Comparison of ENCODE assay signal across 18 cellular contexts in genomic region chr2:60604665-60605064, GRCh38. TPM values are rescaled to one million over a fixed set of nuclear protein-coding genes. Genes with fewer than 3 reads are reported as not detected.
DNase-seq lines count a peak whose midpoint lies in the region; ATAC-seq, FAIRE-seq and TF ChIP-seq lines count a peak whose summit lies in the region.
"Had no signal": no experiment of that assay in that cellular context is flagged by ENCODE, and none has a peak within 500 bp of the region (broad histone marks: within the 10 kb centered on the region; RNA-seq: fewer than 3 reads in every experiment).

No MANE protein-coding gene starts in this region.

- H2BK5ac ChIP-seq in H1 (ENCODE audit: low read depth, low read length) = no peak overlapping the region

- BruUV-seq in HepG2 (replicated peaks; lab: Mats Ljungman, UMichigan) = no TSS peak
- no TSS peak for BruUV-seq in GM12878 (replicated peaks; lab: Mats Ljungman, UMichigan)

- H3K4me2 ChIP-seq in HepG2 (ENCODE audit: low read depth, low read length) = no peak overlapping the region
- H3K4me2 ChIP-seq in GM12878 (ENCODE audit: control insufficient read depth, insufficient read depth) = no peak overlapping the region
- H3K4me2 ChIP-seq in H1 (ENCODE audit: insufficient read depth in 1 of 2, low read depth in 2 of 2, low read length in 2 of 2) = no peak overlapping the region
- H3K4me2 ChIP-seq: GM23338 had no signal

- 0 out of 2 replicates have a peak overlapping the region, but pooled peaks have one; percentile 49 for H2BK15ac ChIP-seq in H1 (ENCODE audit: low read length)

- SMC1A ChIA-PET in GM12878 (lab: Charles Lee; ENCODE audit: uncharacterized antibody, unreplicated experiment) = no interaction called here

- no peak overlapping the region for H3K9ac ChIP-seq in HepG2 (ENCODE audit: insufficient read depth, low read depth, low read length)
- H3K9ac ChIP-seq in GM12878 (ENCODE audit: control insufficient read depth, insufficient read depth, low read length) = no peak overlapping the region
- H3K9ac ChIP-seq in H1 (replicated peaks in 1 of 4; ENCODE audit: extremely low read depth in 1 of 4, low read depth in 3 of 4, low read length in 3 of 4) = no peak overlapping the region

- H3K27me3 ChIP-seq in HepG2 (ENCODE audit: control insufficient read depth in 1 of 2, insufficient read depth in 2 of 2, low read length in 2 of 2) (peaks cover 0 to 30% of the 10 kb centered on the region in 2 experiments; a peak in 2 of 5 replicates), right lobe of liver (no peaks in the 10 kb centered on the region), GM12878 (replicated peaks in 1 of 2; ENCODE audit: control insufficient read depth in 2 of 2, insufficient read depth in 2 of 2, low read length in 1 of 2) (peaks cover 0 to 6% of the 10 kb centered on the region in 2 experiments; a peak in 2 of 4 replicates), H1 (replicated peaks in 1 of 4; ENCODE audit: control insufficient read depth in 3 of 4, extremely low read depth in 1 of 4, insufficient read depth in 3 of 4, low read length in 3 of 4) (no peaks in the 10 kb centered on the region)

- H3K4me3 ChIP-seq in HepG2 (replicated peaks in 1 of 3; ENCODE audit: insufficient read depth in 1 of 3, low read depth in 2 of 3, low read length in 3 of 3) (no peak overlapping the region), right lobe of liver (no peak overlapping the region), GM12878 (no peak overlapping the region), H1 (ENCODE audit: extremely low read depth in 1 of 4, insufficient read depth in 2 of 4, low read depth in 3 of 4, low read length in 4 of 4) (no peak overlapping the region)
- H3K4me3 ChIP-seq: GM23338 had no signal

- RAD21 ChIA-PET in GM12878 (lab: Charles Lee; ENCODE audit: unreplicated experiment) = no interaction called here

- H3K9me3 ChIP-seq in HepG2 (ENCODE audit: low read length) (no peaks in the 10 kb centered on the region), right lobe of liver (no peaks in the 10 kb centered on the region), GM12878 (replicated peaks; ENCODE audit: control insufficient read depth, insufficient read depth, low read length) (no peaks in the 10 kb centered on the region; the same call in 2 of the 3 replicates), H1 (ENCODE audit: insufficient read depth in 2 of 2, low read depth in 1 of 2, low read length in 1 of 2) (no peaks in the 10 kb centered on the region)

- H2BK12ac ChIP-seq in H1 (ENCODE audit: low read depth, low read length) = no peak overlapping the region

- TF ChIP-seq EP300 in HepG2 (IDR thresholded peaks at IDR 0.05; ENCODE audit: low read depth in 2 of 2, low read length in 2 of 2) (no peak), HepG2 (CRISPR knock-in tag; IDR thresholded peaks at IDR 0.05; ENCODE audit: borderline replicate concordance) (no peak), GM12878 (IDR thresholded peaks at IDR 0.05; ENCODE audit: borderline replicate concordance in 1 of 2, control insufficient read depth in 1 of 2, low read depth in 2 of 2, low read length in 2 of 2) (no peak), H1 (IDR thresholded peaks at IDR 0.05; ENCODE audit: borderline replicate concordance in 1 of 2, low read depth in 2 of 2, low read length in 2 of 2) (no peak)

- H3K4me1 ChIP-seq in HepG2 (ENCODE audit: insufficient read depth, low read length) (no peaks in the 10 kb centered on the region), right lobe of liver (no peaks in the 10 kb centered on the region), GM12878 (ENCODE audit: control insufficient read depth, insufficient read depth, low read length) (no peaks in the 10 kb centered on the region), H1 (replicated peaks in 1 of 4; ENCODE audit: control insufficient read depth in 3 of 4, insufficient read depth in 4 of 4, low read length in 3 of 4) (peaks cover 3 to 8% (median 3%) of the 10 kb centered on the region in 4 experiments; a peak in 4 of 7 replicates)

- H3K79me2 ChIP-seq in HepG2 (ENCODE audit: insufficient read depth, low read length) = no peaks in the 10 kb centered on the region
- H3K79me2 ChIP-seq in GM12878 (ENCODE audit: control insufficient read depth, insufficient read depth, low read length) = no peaks in the 10 kb centered on the region
- no peaks in the 10 kb centered on the region for H3K79me2 ChIP-seq in H1 (ENCODE audit: control insufficient read depth in 1 of 2, insufficient read depth in 2 of 2, low read length in 2 of 2)

- no peak overlapping the region for H4K8ac ChIP-seq in H1 (ENCODE audit: extremely low read depth, insufficient read depth, low read length)

- H4K20me1 ChIP-seq in HepG2 (ENCODE audit: insufficient read depth, low read length) (no peaks in the 10 kb centered on the region), GM12878 (ENCODE audit: control insufficient read depth, insufficient read depth) (no peaks in the 10 kb centered on the region), H1 (replicated peaks in 1 of 2; ENCODE audit: control insufficient read depth in 1 of 2, insufficient read depth in 2 of 2, low read length in 2 of 2) (no peaks in the 10 kb centered on the region)

- no peak overlapping the region for H4K91ac ChIP-seq in H1 (replicated peaks; ENCODE audit: insufficient read length, low read length)

- H3K18ac ChIP-seq in H1 (ENCODE audit: extremely low read depth, low read length) = no peak overlapping the region

- no peak overlapping the region for H3K27ac ChIP-seq in HepG2 (ENCODE audit: extremely low read length, insufficient read depth, low read length)
- no peak overlapping the region for H3K27ac ChIP-seq in right lobe of liver
- H3K27ac ChIP-seq in GM12878 (ENCODE audit: control insufficient read depth, insufficient read depth) = no peak overlapping the region
- no peak overlapping the region for H3K27ac ChIP-seq in H1 (ENCODE audit: low read depth, low read length)

- H2BK20ac ChIP-seq in H1 (ENCODE audit: low read length) = no peak overlapping the region

- CTCF ChIA-PET in HepG2 (lab: Yijun Ruan, JAX; ENCODE audit: low intra/inter-chr PET ratio, low total read pairs) = no interaction called here
- CTCF ChIA-PET in GM12878 (lab: Yijun Ruan, JAX) = no interaction called here
- CTCF ChIA-PET in H1 (lab: Charles Lee; ENCODE audit: partially characterized antibody) = interaction anchor here (1.6 kb wide), 2 partner anchors 22 to 69 kb away, joined by 5 to 8 read pairs; no protein-coding TSS in a partner anchor

- POLR2A ChIA-PET in HepG2 (lab: Yijun Ruan, JAX) (no interaction called here), GM12878 (lab: Charles Lee) (no interaction called here), H1 (lab: Charles Lee; ENCODE audit: partially characterized antibody) (no interaction called here)

- H3K23me2 ChIP-seq in H1 (ENCODE audit: low read depth, low read length) = no peaks in the 10 kb centered on the region

- H3K23ac ChIP-seq in H1 (ENCODE audit: insufficient read length) = no peak overlapping the region

- WGBS in HepG2 (ENCODE audit: low lambda C conversion rate) = 18% methylated on average over 2 of the region's 2 CpGs
- 65% methylated on average over 2 of the region's 2 CpGs for WGBS in right lobe of liver (ENCODE audit: insufficient coverage, low coverage, low lambda C conversion rate, missing lambda C conversion rate)
- WGBS in GM12878 (ENCODE audit: insufficient coverage, insufficient replicate concordance, low lambda C conversion rate, missing lambda C conversion rate) = 11% methylated on average over 2 of the region's 2 CpGs
- 86% methylated on average over 2 of the region's 2 CpGs; no CpG with 5 or more reads in 1 of the 2 experiments for WGBS in H1 (ENCODE audit: extremely low coverage in 1 of 2, insufficient coverage in 1 of 2, insufficient read length in 1 of 2, insufficient replicate concordance in 2 of 2, low coverage in 1 of 2, low lambda C conversion rate in 2 of 2, missing lambda C conversion rate in 1 of 2), 2 experiments

- intact Hi-C loops in HepG2 (cut with micrococcal nuclease; ENCODE audit: unreplicated experiment) (no loop called here), right lobe of liver (cut with DNase I) (no loop called here), GM12878 (cut with micrococcal nuclease; ENCODE audit: unreplicated experiment) (no loop called here)

- H3K56ac ChIP-seq in H1 (replicated peaks; ENCODE audit: insufficient read length, low read depth, low read length) = no peak overlapping the region

- H3K79me1 ChIP-seq in H1 (ENCODE audit: low read depth, low read length) = no peaks in the 10 kb centered on the region

- TF ChIP-seq RAD21 in HepG2 (CRISPR knock-in tag; IDR thresholded peaks at IDR 0.05) = no peak
- TF ChIP-seq RAD21 in GM12878 (IDR thresholded peaks at IDR 0.05; ENCODE audit: insufficient read depth, low read depth, low read length) = no peak
- no peak for TF ChIP-seq RAD21 in H1 (IDR thresholded peaks at IDR 0.05 in 1 of 2, conservative IDR thresholded peaks at IDR 0.05 in 1 of 2; ENCODE audit: low read depth in 2 of 2, low read length in 2 of 2)

- FAIRE-seq in HepG2 (lab: Jason Lieb, UNC) (no peak), GM12878 (lab: Jason Lieb, UNC) (peak; percentile 52), H1 (lab: Jason Lieb, UNC) (no peak)
- FAIRE-seq: H54 had no signal

- H3K36me3 ChIP-seq in HepG2 (replicated peaks in 1 of 2; ENCODE audit: control insufficient read depth in 1 of 2, insufficient read depth in 2 of 2, low read length in 2 of 2) (no peaks in the 10 kb centered on the region), right lobe of liver (no peaks in the 10 kb centered on the region), GM12878 (ENCODE audit: control insufficient read depth in 2 of 2, insufficient read depth in 2 of 2, low read length in 1 of 2) (no peaks in the 10 kb centered on the region), H1 (ENCODE audit: control insufficient read depth in 2 of 4, insufficient read depth in 4 of 4, low read length in 3 of 4) (no peaks in the 10 kb centered on the region)

- no peak overlapping the region for H2AK5ac ChIP-seq in H1 (ENCODE audit: low read depth, low read length)

- TF ChIP-seq CTCF in HepG2 (CRISPR knock-in tag; IDR thresholded peaks at IDR 0.05) (no peak), right lobe of liver (IDR thresholded peaks at IDR 0.05) (no peak), GM12878 (IDR thresholded peaks at IDR 0.05 in 2 of 3, conservative IDR thresholded peaks at IDR 0.05 in 1 of 3; ENCODE audit: control insufficient read depth in 2 of 3, extremely low read depth in 1 of 3, insufficient read depth in 1 of 3, low read depth in 3 of 3, low read length in 3 of 3) (no peak), H1 (IDR thresholded peaks at IDR 0.05; ENCODE audit: control extremely low read depth in 1 of 3, insufficient read depth in 1 of 3, low read depth in 1 of 3, low read length in 3 of 3) (no peak), GM10266 (IDR thresholded peaks at IDR 0.05; ENCODE audit: control insufficient read depth, insufficient read depth, low read depth, missing control alignments) (no peak)

- TF ChIP-seq POLR2A in HepG2 (IDR thresholded peaks at IDR 0.05; ENCODE audit: insufficient read depth in 1 of 2, low read depth in 2 of 2, low read length in 2 of 2) (no peak), right lobe of liver (IDR thresholded peaks at IDR 0.05) (no peak), GM12878 (IDR thresholded peaks at IDR 0.05; ENCODE audit: low read depth, low read length) (no peak), H1 (IDR thresholded peaks at IDR 0.05; ENCODE audit: control extremely low read depth in 1 of 2, low read depth in 2 of 2, low read length in 2 of 2) (no peak)

- H4K5ac ChIP-seq in H1 (ENCODE audit: insufficient read length, low read depth, low read length) = no peak overlapping the region

- H2AFZ ChIP-seq in HepG2 (ENCODE audit: low read length) = no peak overlapping the region
- H2AFZ ChIP-seq in GM12878 (ENCODE audit: control insufficient read depth, low read depth, low read length) = no peak overlapping the region
- no peak overlapping the region for H2AFZ ChIP-seq in H1 (ENCODE audit: low read length)

- H2BK120ac ChIP-seq in H1 (replicated peaks; ENCODE audit: low read depth, low read length) = no peak overlapping the region

- ATAC-seq in HepG2 (no peak), right lobe of liver (no peak), GM12878 (peak; percentile 21; the same call in 2 of the 3 replicates)
- ATAC-seq: GM23338 had no signal

- H3K4ac ChIP-seq in H1 (replicated peaks; ENCODE audit: insufficient read length, low read depth, low read length) = no peak overlapping the region

- in situ Hi-C loops in HepG2 (cut with HindIII; ENCODE audit: extremely low pct_ligation_motif_present, low pct_unique_long_range_greater_than_20kb) (no loop called here), GM12878 (cut with MboI) (no loop called here)

- DNase-seq in HepG2 (ENCODE audit: low spot score) (no peak), right lobe of liver (no peak), GM12878 (ENCODE audit: low read depth, low spot score) (no peak), H1 (ENCODE audit: low read depth in 1 of 2, low spot score in 2 of 2) (no peak), HK-2 (ENCODE audit: unreplicated experiment) (no peak), GM10266 (ENCODE audit: extremely low spot score) (no peak), NCI-H2029 treated with DMSO at 0.1 percent for 48 hours (lab: John Stamatoyannopoulos, UW) (no peak)
- DNase-seq: 8988T; C1 segment of cervical spinal cord; Calu3; CD4-positive, alpha-beta memory T cell; COR-L47; DMS53; DMS79 treated with DMSO at 0.1 percent for 48 hours; GF-D8; HCEC 1CT had no signal

- H3K14ac ChIP-seq in H1 (ENCODE audit: insufficient read length) = no peak overlapping the region

RNA-seq across cellular contexts. Expression of gene BCL11A, which starts 51.2 kb away (rescaled TPM):
- not detected in 2 replicates for total RNA-seq in HepG2 (2016; rRNA removed; fragmentation: Illumina TruSeq; extraction: Trizol)
- total RNA-seq in HepG2 (2016; cell fraction: cytosol; rRNA removed; fragmentation: Illumina TruSeq; extraction: Trizol; ENCODE audit: low read depth) = not detected in 2 replicates
- total RNA-seq in HepG2 (2016; cell fraction: insoluble cytoplasmic fraction; rRNA removed; fragmentation: Illumina TruSeq; extraction: Trizol) = not detected in 2 replicates
- not detected in 2 replicates for total RNA-seq in HepG2 (2016; cell fraction: membrane; rRNA removed; fragmentation: Illumina TruSeq; extraction: Trizol)
- not detected in 2 replicates for total RNA-seq in HepG2 (2016; cell fraction: nucleus; rRNA removed; fragmentation: Illumina TruSeq; extraction: Trizol)
- not detected in 2 replicates for polyA plus RNA-seq in HepG2 (2011; rRNA removed)
- polyA plus RNA-seq in HepG2 (2011; cell fraction: cytosol; rRNA removed) = not detected in 2 replicates
- 0.05 TPM in 1 of 2 replicates, not detected in the other for polyA plus RNA-seq in HepG2 (2011; cell fraction: nucleus; rRNA removed)
- polyA plus RNA-seq in HepG2 (2012) = not detected in 2 replicates
- not detected in 2 replicates for polyA plus RNA-seq in HepG2 (2016; cell fraction: cytosol; fragmentation: Illumina TruSeq; extraction: Trizol; ENCODE audit: low read depth)
- polyA plus RNA-seq in HepG2 (2016; cell fraction: insoluble cytoplasmic fraction; fragmentation: Illumina TruSeq; extraction: Trizol; ENCODE audit: low read depth) = not detected in 2 replicates
- not detected in 2 replicates for polyA plus RNA-seq in HepG2 (2016; cell fraction: membrane; fragmentation: Illumina TruSeq; extraction: Trizol; ENCODE audit: low read depth)
- not detected in 2 replicates for polyA plus RNA-seq in HepG2 (2016; cell fraction: nucleus; fragmentation: Illumina TruSeq; extraction: Trizol; ENCODE audit: insufficient read depth, low read depth)
- 0.07 TPM in 1 of 2 replicates, not detected in the other for polyA minus RNA-seq in HepG2 (2011; rRNA and poly(A)+ RNA removed; ENCODE audit: low replicate concordance)
- not detected in 2 replicates for polyA minus RNA-seq in HepG2 (2011; cell fraction: cytosol; rRNA and poly(A)+ RNA removed)
- not detected in 2 replicates for polyA minus RNA-seq in HepG2 (2011; cell fraction: nucleus; rRNA and poly(A)+ RNA removed)
- total RNA-seq in right lobe of liver = under 1 TPM; 0.06 to 0.80 (median 0.37) TPM
- 2.6 and 3.2 TPM in 2 replicates for total RNA-seq in GM12878 (2013; cell fraction: nucleolus; rRNA removed)
- 12.6 and 13.2 TPM in 2 replicates for total RNA-seq in GM12878 (2014; rRNA removed)
- 9.4 and 11.1 TPM in 2 replicates for total RNA-seq in GM12878 (2014; rRNA removed; fragmentation: Illumina TruSeq; extraction: Trizol)
- total RNA-seq in GM12878 (2021) = 22.7 and 26.6 TPM in 2 replicates
- polyA plus RNA-seq in GM12878 (2011; ENCODE audit: low read depth) = 13.7 TPM
- not detected in 2 replicates for polyA plus RNA-seq in GM12878 (2011; rRNA removed)
- not detected in 2 replicates for polyA plus RNA-seq in GM12878 (2011; cell fraction: cytosol; rRNA removed)
- not detected in 2 replicates for polyA plus RNA-seq in GM12878 (2011; cell fraction: nucleus; rRNA removed)
- 21.4 TPM in 2 replicates for polyA plus RNA-seq in GM12878 (2012)
- 10.7 and 11.1 TPM in 2 replicates for polyA plus RNA-seq in GM12878 (2014; fragmentation: Illumina TruSeq; extraction: Trizol)
- polyA plus RNA-seq in GM12878 (2014; fragmentation: Nextera tagmentation; extraction: Ambion mirVana) = 10 to 100 TPM in 1 of 2 experiments, 1 to 10 TPM in 1; 9.0 to 11.2 TPM
- polyA plus RNA-seq in GM12878 (2014; rRNA removed) = 7.5 and 8.1 TPM in 2 replicates
- 1 to 10 TPM; 8.4 to 9.9 TPM for polyA plus RNA-seq in GM12878 (2016; fragmentation: Nextera tagmentation; extraction: Ambion mirVana)
- not detected in 2 replicates for polyA minus RNA-seq in GM12878 (2011; rRNA and poly(A)+ RNA removed)
- polyA minus RNA-seq in GM12878 (2011; cell fraction: cytosol; rRNA and poly(A)+ RNA removed) = not detected in 2 replicates
- polyA minus RNA-seq in GM12878 (2011; cell fraction: nucleus; rRNA and poly(A)+ RNA removed) = not detected in 2 replicates
- total RNA-seq in H1 (2021; fragmentation: NEBNext Ultra II Directional; extraction: Animal tissue kit (Norgen Biotek cat#: 25700)) = 59.3 and 61.3 TPM in 2 replicates
- 11.9 and 12.2 TPM in 2 replicates for polyA plus RNA-seq in H1 (2011; rRNA removed)
- polyA plus RNA-seq in H1 (2011; cell fraction: cytosol; rRNA removed) = 12.9 TPM
- 22.4 TPM for polyA plus RNA-seq in H1 (2011; cell fraction: nucleus; rRNA removed)
- polyA plus RNA-seq in H1 (2012, experiment 1 of 2) = 23.1 to 35.1 TPM (median 27.2 TPM) in 4 replicates
- polyA plus RNA-seq in H1 (2012, experiment 2 of 2) = 25.7 TPM
- 28.0 TPM for polyA plus RNA-seq in H1 (2013, experiment 1 of 2)
- 29.7 TPM for polyA plus RNA-seq in H1 (2013, experiment 2 of 2)
- 38.6 and 49.0 TPM in 2 replicates for polyA minus RNA-seq in H1 (2011; rRNA and poly(A)+ RNA removed)
- 30.3 TPM for polyA minus RNA-seq in H1 (2011; cell fraction: cytosol; rRNA and poly(A)+ RNA removed)
- 83.2 TPM for polyA minus RNA-seq in H1 (2011; cell fraction: nucleus; rRNA and poly(A)+ RNA removed)
